Comparison of ENCODE assay signal across 8 cellular contexts in the genomic region with DNA sequence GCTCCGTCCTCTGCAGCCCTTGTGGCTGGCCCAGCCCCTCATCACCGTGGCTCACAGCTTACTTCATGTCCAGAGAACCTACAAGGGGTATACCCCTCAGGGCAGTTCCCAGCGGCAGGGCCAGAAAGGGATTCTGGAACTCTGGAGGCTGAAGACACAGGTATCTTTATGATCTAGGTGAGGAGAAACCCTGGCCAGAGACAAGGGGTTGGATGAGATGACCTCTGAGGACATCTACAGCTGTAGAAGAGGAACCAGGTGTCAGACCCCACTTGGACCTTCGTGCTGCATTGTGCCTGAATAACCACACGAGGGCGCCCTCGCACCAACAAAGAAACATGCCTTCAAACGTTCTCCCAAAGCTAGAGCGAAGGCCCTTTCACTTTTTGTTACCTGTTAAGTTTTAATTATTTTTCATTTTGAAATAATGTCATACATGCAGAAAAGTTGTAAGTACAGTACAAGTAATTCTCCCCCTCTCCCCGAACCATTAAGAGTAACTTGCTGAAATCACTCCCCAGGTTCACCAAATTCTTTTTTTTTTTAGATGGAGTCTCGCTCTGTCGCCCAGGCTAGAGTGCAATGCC.
DNase-seq lines count a peak whose midpoint lies in the region; ATAC-seq and TF ChIP-seq lines count a peak whose summit lies in the region.

No MANE protein-coding gene starts in this region.

- TF ChIP-seq CTCF in brain (conservative IDR thresholded peaks at IDR 0.05) = peak; percentile 96 to 97

- no peaks in the 10 kb centered on the region for H3K4me1 Mint-ChIP-seq in brain

- H3K27me3 Mint-ChIP-seq in brain = peaks cover 46% of the 10 kb centered on the region

- H3K27ac Mint-ChIP-seq in brain = peak overlapping the region in 1 of 5 experiments; percentile 35

- no peaks in the 10 kb centered on the region for H3K36me3 Mint-ChIP-seq in brain

- ATAC-seq in HG03095 (IDR thresholded peaks at IDR 0.05; ENCODE audit: unreplicated experiment) = no peak

- H3K4me3 Mint-ChIP-seq in brain = no peak overlapping the region

- peaks cover 3 to 10% (median 7%) of the 10 kb centered on the region in 5 experiments for H3K9me3 Mint-ChIP-seq in brain

- DNase-seq in DMS 273 (lab: John Stamatoyannopoulos, UW; ENCODE audit: unreplicated experiment) (peak; percentile 70), DMS 273 treated with DMSO at 0.1 percent for 48 hours (lab: John Stamatoyannopoulos, UW) (no peak), NCI-H1436 treated with DMSO at 0.1 percent for 48 hours (lab: John Stamatoyannopoulos, UW) (peak; percentile 20), UCSD-AML1 (lab: John Stamatoyannopoulos, UW; ENCODE audit: unreplicated experiment) (peak; percentile 70), inferior parietal cortex (ENCODE audit: extremely low spot score) (peak; percentile 83)
- peak; percentile 45 to 68 (median 52) for DNase-seq in stimulated activated CD4-positive, alpha-beta T cell treated with anti-CD3 and anti-CD28 coated beads, Interleukin-1b, Interleukin-23, amount 100 ng/mL, for 24 hours (ENCODE audit: low read depth in 4 of 4, low spot score in 1 of 4)
